In genomic region chr15:51649659-51650521, GRCh38 we compare ENCODE assay signal across 9 cellular contexts. TPM values are rescaled to one million over a fixed set of nuclear protein-coding genes. Genes with fewer than 3 reads are reported as not detected.
DNase-seq lines count a peak whose midpoint lies in the region; ATAC-seq, FAIRE-seq and TF ChIP-seq lines count a peak whose summit lies in the region.
"Had no signal": no experiment of that assay in that cellular context is flagged by ENCODE, and none has a peak within 500 bp of the region (broad histone marks: within the 10 kb centered on the region; RNA-seq: fewer than 3 reads in every experiment).

No MANE protein-coding gene starts in this region.

- H3K9ac ChIP-seq in HCT116 (ENCODE audit: low read length) (no peak overlapping the region), kidney (ENCODE audit: low read length in 2 of 2) (no peak overlapping the region)

- no peak overlapping the region for H3K27ac ChIP-seq in HCT116 (ENCODE audit: low read depth, low read length)
- no peak overlapping the region for H3K27ac ChIP-seq in kidney (ENCODE audit: low read depth in 2 of 2, low read length in 2 of 2)

- DNase-seq in DMS53 treated with DMSO at 0.1 percent for 48 hours (lab: John Stamatoyannopoulos, UW; ENCODE audit: unreplicated experiment): peak; percentile 71
- peak; percentile 71 for DNase-seq in HCT116 (ENCODE audit: low read depth, low spot score)
- DNase-seq in NCI-H1930 (lab: John Stamatoyannopoulos, UW): peak; percentile 1 to 31
- peak; percentile 25 for DNase-seq in T follicular helper cell (ENCODE audit: low read depth)
- DNase-seq in central memory CD8-positive, alpha-beta T cell (ENCODE audit: low spot score in 2 of 2): peak in 1 of 2 donors; percentile 47
- DNase-seq in kidney: no peak
- DNase-seq in stimulated activated naive B cell treated with anti-CD40 and anti-IgM and Interleukin-4, amounts not matched to agents 10 μg/mL and 1 μg/mL and 100 μg/mL, for 72 hours: peak; percentile 44

- ATAC-seq in HCT116 (peak; percentile 98), HG02763 (IDR thresholded peaks at IDR 0.05; ENCODE audit: unreplicated experiment) (no peak)
- ATAC-seq in central memory CD8-positive, alpha-beta T cell (replicated peaks; ENCODE audit: extremely low read depth, poor library complexity, severe bottlenecking): peak; percentile 83
- ATAC-seq in stimulated activated naive B cell treated with anti-CD40 and anti-IgM and Interleukin-4, amounts not matched to agents 10 μg/mL and 1 μg/mL and 100 μg/mL, for 72 hours (replicated peaks): peak; percentile 86 to 95

- no peaks in the 10 kb centered on the region for H3K9me3 Mint-ChIP-seq in central memory CD8-positive, alpha-beta T cell
- no peaks in the 10 kb centered on the region for H3K9me3 Mint-ChIP-seq in stimulated activated naive B cell treated with anti-CD40 and anti-IgM and Interleukin-4, amounts not matched to agents 10 μg/mL and 1 μg/mL and 100 μg/mL, for 72 hours

- no peaks in the 10 kb centered on the region for H3K36me3 Mint-ChIP-seq in central memory CD8-positive, alpha-beta T cell (ENCODE audit: insufficient read depth)
- no peaks in the 10 kb centered on the region for H3K36me3 Mint-ChIP-seq in stimulated activated naive B cell treated with anti-CD40 and anti-IgM and Interleukin-4, amounts not matched to agents 10 μg/mL and 1 μg/mL and 100 μg/mL, for 72 hours
- H3K36me3 Mint-ChIP-seq: activated naive CD8-positive, alpha-beta T cell had no signal

- POLR2A ChIA-PET in HCT116 (lab: Charles Lee): interaction anchor here (1.4 kb wide), 2 partner anchors 126 to 127 kb away, joined by 3 to 7 read pairs; no protein-coding TSS in a partner anchor

- CTCF ChIA-PET in HCT116 (lab: Charles Lee): interaction anchor here (0.5 to 5.8 kb wide), 26 partner anchors 8 to 577 kb away, joined by 3 to 296 read pairs (median 5); partner anchors contain the start of genes DMXL2, LYSMD2 and TMOD3

- H3K4me1 ChIP-seq in HCT116 (ENCODE audit: control insufficient read depth in 1 of 2, insufficient read depth in 2 of 2, low read length in 2 of 2): peaks cover 3 to 4% of the 10 kb centered on the region in 2 experiments; a peak in 2 of 4 replicates
- H3K4me1 ChIP-seq in kidney (ENCODE audit: control insufficient read depth in 1 of 2, insufficient read depth in 1 of 2, low read depth in 1 of 2, low read length in 2 of 2): no peaks in the 10 kb centered on the region

- no peaks in the 10 kb centered on the region for H3K9me3 ChIP-seq in HCT116 (ENCODE audit: control insufficient read depth in 1 of 2, insufficient read depth in 1 of 2, low read depth in 1 of 2, low read length in 2 of 2)
- H3K9me3 ChIP-seq in kidney (ENCODE audit: control insufficient read depth in 1 of 2, low read length in 2 of 2): no peaks in the 10 kb centered on the region

- TF ChIP-seq CTCF in HCT116 (IDR thresholded peaks at IDR 0.05 in 2 of 3, conservative IDR thresholded peaks at IDR 0.05 in 1 of 3; ENCODE audit: borderline replicate concordance in 1 of 3, insufficient read depth in 1 of 3, low read depth in 2 of 3, low read length in 2 of 3) (peak; percentile 75 to 92 (median 82)), kidney (IDR thresholded peaks at IDR 0.05; ENCODE audit: borderline replicate concordance, extremely low read depth, insufficient read depth) (peak; percentile 86)

- H3K27me3 ChIP-seq in HCT116 (ENCODE audit: insufficient read depth, low read length): no peaks in the 10 kb centered on the region

- H3K36me3 ChIP-seq in HCT116 (ENCODE audit: control insufficient read depth in 1 of 2, insufficient read depth in 2 of 2, low read length in 2 of 2): no peaks in the 10 kb centered on the region
- no peaks in the 10 kb centered on the region for H3K36me3 ChIP-seq in kidney (ENCODE audit: control insufficient read depth in 1 of 2, insufficient read depth in 2 of 2, low read length in 2 of 2)

- no TSS peak for BruUV-seq in HCT116 (replicated peaks; lab: Mats Ljungman, UMichigan)

- H3K4me2 ChIP-seq in HCT116 (ENCODE audit: low read length): no peak overlapping the region

- no peaks in the 10 kb centered on the region for H3K9me2 ChIP-seq in HCT116 (ENCODE audit: insufficient read depth)

- no peaks in the 10 kb centered on the region for H3K4me1 Mint-ChIP-seq in central memory CD8-positive, alpha-beta T cell
- peaks cover 5 to 11% of the 10 kb centered on the region in 2 donors for H3K4me1 Mint-ChIP-seq in stimulated activated naive B cell treated with anti-CD40 and anti-IgM and Interleukin-4, amounts not matched to agents 10 μg/mL and 1 μg/mL and 100 μg/mL, for 72 hours

- RAD21 ChIA-PET in HCT116 (lab: Charles Lee; ENCODE audit: low non-redundant PET in 1 of 2, low total read pairs in 2 of 2, uncharacterized antibody in 2 of 2, unreplicated experiment in 2 of 2): interaction anchor here (0.6 to 1.6 kb wide), 7 partner anchors 14 to 127 kb away, joined by 3 to 41 read pairs (median 3); no protein-coding TSS in a partner anchor

- FAIRE-seq in kidney (lab: Jason Lieb, UNC): peak; percentile 92

- H3K4me3 ChIP-seq in HCT116 (replicated peaks in 1 of 2; ENCODE audit: low read depth in 1 of 2, low read length in 2 of 2) (no peak overlapping the region), kidney (ENCODE audit: low read length in 2 of 2) (no peak overlapping the region)

- intact Hi-C loops in HCT116 (cut with micrococcal nuclease): loop anchor here (1.0 to 10.0 kb wide), 4 partner anchors 126 to 425 kb away; no protein-coding TSS in a partner anchor
- intact Hi-C loops in kidney (cut with DNase I): loop anchor here (5.0 kb wide), 1 partner anchor 122 kb away; no protein-coding TSS in a partner anchor

- no peak overlapping the region for H3K4me3 Mint-ChIP-seq in central memory CD8-positive, alpha-beta T cell
- H3K4me3 Mint-ChIP-seq in stimulated activated naive B cell treated with anti-CD40 and anti-IgM and Interleukin-4, amounts not matched to agents 10 μg/mL and 1 μg/mL and 100 μg/mL, for 72 hours: no peak overlapping the region
- H3K4me3 Mint-ChIP-seq: activated naive CD8-positive, alpha-beta T cell had no signal

- peak overlapping the region; percentile 55 for H2AFZ ChIP-seq in HCT116 (ENCODE audit: low read depth, low read length, poor library complexity, severe bottlenecking)

- no peak overlapping the region for H3K27ac Mint-ChIP-seq in central memory CD8-positive, alpha-beta T cell (ENCODE audit: low read depth)
- no peak overlapping the region for H3K27ac Mint-ChIP-seq in stimulated activated naive B cell treated with anti-CD40 and anti-IgM and Interleukin-4, amounts not matched to agents 10 μg/mL and 1 μg/mL and 100 μg/mL, for 72 hours
- H3K27ac Mint-ChIP-seq: activated naive CD8-positive, alpha-beta T cell had no signal

- H3K27me3 Mint-ChIP-seq in central memory CD8-positive, alpha-beta T cell: no peaks in the 10 kb centered on the region
- peaks cover 0 to 5% of the 10 kb centered on the region in 2 donors for H3K27me3 Mint-ChIP-seq in stimulated activated naive B cell treated with anti-CD40 and anti-IgM and Interleukin-4, amounts not matched to agents 10 μg/mL and 1 μg/mL and 100 μg/mL, for 72 hours

- no peak for TF ChIP-seq POLR2A in HCT116 (IDR thresholded peaks at IDR 0.05; ENCODE audit: borderline replicate concordance, extremely low read depth, insufficient read depth, insufficient read length)

- no peaks in the 10 kb centered on the region for H4K20me1 ChIP-seq in HCT116 (ENCODE audit: insufficient read depth)

- no peaks in the 10 kb centered on the region for H3K79me2 ChIP-seq in HCT116 (ENCODE audit: insufficient read depth, low read length)

- peak; percentile 94 for TF ChIP-seq RAD21 in HCT116 (IDR thresholded peaks at IDR 0.05; ENCODE audit: low read depth)

TF ChIP-seq in HCT116, 20 proteins besides CTCF, POLR2A, EP300 and RAD21:
- TF ChIP-seq CBX3 (IDR thresholded peaks at IDR 0.05; ENCODE audit: low read depth) (0 out of 2 replicates have a peak, but pooled peaks have one; percentile 20), ELF1 (IDR thresholded peaks at IDR 0.05; ENCODE audit: borderline replicate concordance, low read depth) (no peak)

RNA-seq across cellular contexts. Expression of gene DMXL2, which starts 27.3 kb away (rescaled TPM):
- total RNA-seq in HCT116 (2021; ENCODE audit: unreplicated experiment) (21.5 TPM), kidney (29.0 TPM)
- 11.8 and 13.3 TPM in 2 replicates for polyA plus RNA-seq in HCT116 (2012)
- 14.6 TPM for polyA plus RNA-seq in kidney (ENCODE audit: insufficient read depth, low read depth, low replicate concordance)

RNA-seq across cellular contexts. Expression of gene SCG3, which starts 31.4 kb away (rescaled TPM):
- total RNA-seq in HCT116 (2021; ENCODE audit: unreplicated experiment) (not detected), kidney (0.13 TPM)
- not detected in 2 replicates for polyA plus RNA-seq in HCT116 (2012)
- polyA plus RNA-seq in kidney (ENCODE audit: insufficient read depth, low read depth, low replicate concordance): 0.11 TPM
